Comparison of ENCODE assay signal across 1 cellular context in the genomic region with DNA sequence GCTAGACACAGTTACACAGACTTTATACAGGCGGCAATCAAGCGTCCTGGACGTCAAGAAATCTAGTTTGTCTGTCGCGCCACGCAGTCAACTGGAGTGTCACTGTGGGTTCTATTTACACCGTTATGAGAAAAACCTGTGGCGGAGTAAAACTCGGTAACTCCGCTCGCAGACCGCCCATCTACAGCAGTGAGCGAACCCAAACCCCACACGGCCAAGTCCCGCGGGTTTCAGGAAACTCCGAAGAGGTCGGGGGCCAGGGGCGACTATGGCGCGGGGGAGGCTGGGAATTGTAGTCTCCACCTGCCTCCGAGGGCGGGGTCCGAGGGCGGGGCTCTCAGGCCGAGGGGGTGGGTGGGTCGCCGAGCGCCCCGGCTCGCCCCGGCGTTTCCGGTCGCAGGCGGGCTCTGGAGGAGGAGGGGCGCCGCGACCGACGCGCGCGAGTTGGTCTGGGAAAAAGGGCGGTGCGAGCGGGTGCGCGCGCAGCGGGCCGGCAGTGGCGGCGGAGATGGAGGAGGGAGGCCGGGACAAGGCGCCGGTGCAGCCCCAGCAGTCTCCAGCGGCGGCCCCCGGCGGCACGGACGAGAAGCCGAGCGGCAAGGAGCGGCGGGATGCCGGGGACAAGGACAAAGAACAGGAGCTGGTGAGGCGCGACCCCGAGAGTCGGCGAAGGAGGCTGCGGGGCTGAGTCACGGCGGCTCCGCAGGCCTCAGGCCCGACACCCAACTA.
A peak's percentile ranks its signal among the peaks of the same experiment; 100 is the strongest.
TF ChIP-seq lines count a peak whose summit lies in the region.

Gene PSMD2, plus strand, starts transcription at position 483 of the 729 bp plus-strand sequence. Its CDS starts 26 bp downstream, at position 509.

TF ChIP-seq in HepG2, 621 proteins besides CTCF, POLR2A, EP300 and RAD21 (continued from another document and continues in another):
- TF ChIP-seq, protein P1, sequence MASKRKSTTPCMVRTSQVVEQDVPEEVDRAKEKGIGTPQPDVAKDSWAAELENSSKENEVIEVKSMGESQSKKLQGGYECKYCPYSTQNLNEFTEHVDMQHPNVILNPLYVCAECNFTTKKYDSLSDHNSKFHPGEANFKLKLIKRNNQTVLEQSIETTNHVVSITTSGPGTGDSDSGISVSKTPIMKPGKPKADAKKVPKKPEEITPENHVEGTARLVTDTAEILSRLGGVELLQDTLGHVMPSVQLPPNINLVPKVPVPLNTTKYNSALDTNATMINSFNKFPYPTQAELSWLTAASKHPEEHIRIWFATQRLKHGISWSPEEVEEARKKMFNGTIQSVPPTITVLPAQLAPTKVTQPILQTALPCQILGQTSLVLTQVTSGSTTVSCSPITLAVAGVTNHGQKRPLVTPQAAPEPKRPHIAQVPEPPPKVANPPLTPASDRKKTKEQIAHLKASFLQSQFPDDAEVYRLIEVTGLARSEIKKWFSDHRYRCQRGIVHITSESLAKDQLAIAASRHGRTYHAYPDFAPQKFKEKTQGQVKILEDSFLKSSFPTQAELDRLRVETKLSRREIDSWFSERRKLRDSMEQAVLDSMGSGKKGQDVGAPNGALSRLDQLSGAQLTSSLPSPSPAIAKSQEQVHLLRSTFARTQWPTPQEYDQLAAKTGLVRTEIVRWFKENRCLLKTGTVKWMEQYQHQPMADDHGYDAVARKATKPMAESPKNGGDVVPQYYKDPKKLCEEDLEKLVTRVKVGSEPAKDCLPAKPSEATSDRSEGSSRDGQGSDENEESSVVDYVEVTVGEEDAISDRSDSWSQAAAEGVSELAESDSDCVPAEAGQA (IDR thresholded peaks at IDR 0.05; ENCODE audit: low read depth), result no peak; the same call in 1 of the 2 replicates
- TF ChIP-seq, protein P1 (CRISPR knock-in tag; IDR thresholded peaks at IDR 0.05; ENCODE audit: borderline replicate concordance), result 0 out of 2 replicates have a peak, but pooled peaks have one; percentile 24
- TF ChIP-seq, protein P2, sequence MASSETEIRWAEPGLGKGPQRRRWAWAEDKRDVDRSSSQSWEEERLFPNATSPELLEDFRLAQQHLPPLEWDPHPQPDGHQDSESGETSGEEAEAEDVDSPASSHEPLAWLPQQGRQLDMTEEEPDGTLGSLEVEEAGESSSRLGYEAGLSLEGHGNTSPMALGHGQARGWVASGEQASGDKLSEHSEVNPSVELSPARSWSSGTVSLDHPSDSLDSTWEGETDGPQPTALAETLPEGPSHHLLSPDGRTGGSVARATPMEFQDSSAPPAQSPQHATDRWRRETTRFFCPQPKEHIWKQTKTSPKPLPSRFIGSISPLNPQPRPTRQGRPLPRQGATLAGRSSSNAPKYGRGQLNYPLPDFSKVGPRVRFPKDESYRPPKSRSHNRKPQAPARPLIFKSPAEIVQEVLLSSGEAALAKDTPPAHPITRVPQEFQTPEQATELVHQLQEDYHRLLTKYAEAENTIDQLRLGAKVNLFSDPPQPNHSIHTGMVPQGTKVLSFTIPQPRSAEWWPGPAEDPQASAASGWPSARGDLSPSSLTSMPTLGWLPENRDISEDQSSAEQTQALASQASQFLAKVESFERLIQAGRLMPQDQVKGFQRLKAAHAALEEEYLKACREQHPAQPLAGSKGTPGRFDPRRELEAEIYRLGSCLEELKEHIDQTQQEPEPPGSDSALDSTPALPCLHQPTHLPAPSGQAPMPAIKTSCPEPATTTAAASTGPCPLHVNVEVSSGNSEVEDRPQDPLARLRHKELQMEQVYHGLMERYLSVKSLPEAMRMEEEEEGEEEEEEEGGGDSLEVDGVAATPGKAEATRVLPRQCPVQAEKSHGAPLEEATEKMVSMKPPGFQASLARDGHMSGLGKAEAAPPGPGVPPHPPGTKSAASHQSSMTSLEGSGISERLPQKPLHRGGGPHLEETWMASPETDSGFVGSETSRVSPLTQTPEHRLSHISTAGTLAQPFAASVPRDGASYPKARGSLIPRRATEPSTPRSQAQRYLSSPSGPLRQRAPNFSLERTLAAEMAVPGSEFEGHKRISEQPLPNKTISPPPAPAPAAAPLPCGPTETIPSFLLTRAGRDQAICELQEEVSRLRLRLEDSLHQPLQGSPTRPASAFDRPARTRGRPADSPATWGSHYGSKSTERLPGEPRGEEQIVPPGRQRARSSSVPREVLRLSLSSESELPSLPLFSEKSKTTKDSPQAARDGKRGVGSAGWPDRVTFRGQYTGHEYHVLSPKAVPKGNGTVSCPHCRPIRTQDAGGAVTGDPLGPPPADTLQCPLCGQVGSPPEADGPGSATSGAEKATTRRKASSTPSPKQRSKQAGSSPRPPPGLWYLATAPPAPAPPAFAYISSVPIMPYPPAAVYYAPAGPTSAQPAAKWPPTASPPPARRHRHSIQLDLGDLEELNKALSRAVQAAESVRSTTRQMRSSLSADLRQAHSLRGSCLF (CRISPR knock-in tag; IDR thresholded peaks at IDR 0.05; ENCODE audit: borderline replicate concordance), result no peak
- no peak for TF ChIP-seq ZNF367 (CRISPR knock-in tag; IDR thresholded peaks at IDR 0.05; ENCODE audit: borderline replicate concordance)
- no peak for TF ChIP-seq HNRNPUL1 (IDR thresholded peaks at IDR 0.05; ENCODE audit: low read depth, low read length)
- TF ChIP-seq ZNF792 (CRISPR knock-in tag; IDR thresholded peaks at IDR 0.05), result peak; percentile 40; the same call in 1 of the 2 replicates
- TF ChIP-seq RFXAP (CRISPR knock-in tag; IDR thresholded peaks at IDR 0.05; ENCODE audit: borderline replicate concordance), result no peak
- TF ChIP-seq NR2F6 (IDR thresholded peaks at IDR 0.05), result peak; percentile 35; the same call in 1 of the 2 replicates
- TF ChIP-seq NR2F6 (CRISPR knock-in tag; IDR thresholded peaks at IDR 0.05), result peak; percentile 49; the same call in 1 of the 2 replicates
- TF ChIP-seq ZNF615 (CRISPR knock-in tag; IDR thresholded peaks at IDR 0.05; ENCODE audit: borderline replicate concordance), result 0 out of 2 replicates have a peak, but pooled peaks have one; percentile 61
- no peak for TF ChIP-seq GTF2F1 (IDR thresholded peaks at IDR 0.05; ENCODE audit: low read length)
- TF ChIP-seq ETV6 (CRISPR knock-in tag; conservative IDR thresholded peaks at IDR 0.05), result no peak
- TF ChIP-seq, protein P3, sequence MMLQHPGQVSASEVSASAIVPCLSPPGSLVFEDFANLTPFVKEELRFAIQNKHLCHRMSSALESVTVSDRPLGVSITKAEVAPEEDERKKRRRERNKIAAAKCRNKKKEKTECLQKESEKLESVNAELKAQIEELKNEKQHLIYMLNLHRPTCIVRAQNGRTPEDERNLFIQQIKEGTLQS (CRISPR knock-in tag; IDR thresholded peaks at IDR 0.05), result no peak
- TF ChIP-seq ZNF768 (CRISPR knock-in tag; IDR thresholded peaks at IDR 0.05), result peak; percentile 63
- TF ChIP-seq POLR2AphosphoS2 (IDR thresholded peaks at IDR 0.05; ENCODE audit: low read depth, low read length), result no peak
- TF ChIP-seq, protein P4, sequence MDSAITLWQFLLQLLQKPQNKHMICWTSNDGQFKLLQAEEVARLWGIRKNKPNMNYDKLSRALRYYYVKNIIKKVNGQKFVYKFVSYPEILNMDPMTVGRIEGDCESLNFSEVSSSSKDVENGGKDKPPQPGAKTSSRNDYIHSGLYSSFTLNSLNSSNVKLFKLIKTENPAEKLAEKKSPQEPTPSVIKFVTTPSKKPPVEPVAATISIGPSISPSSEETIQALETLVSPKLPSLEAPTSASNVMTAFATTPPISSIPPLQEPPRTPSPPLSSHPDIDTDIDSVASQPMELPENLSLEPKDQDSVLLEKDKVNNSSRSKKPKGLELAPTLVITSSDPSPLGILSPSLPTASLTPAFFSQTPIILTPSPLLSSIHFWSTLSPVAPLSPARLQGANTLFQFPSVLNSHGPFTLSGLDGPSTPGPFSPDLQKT (CRISPR knock-in tag; IDR thresholded peaks at IDR 0.05; ENCODE audit: borderline replicate concordance), result 0 out of 2 replicates have a peak, but pooled peaks have one; percentile 55
- TF ChIP-seq IRF2 (CRISPR knock-in tag; IDR thresholded peaks at IDR 0.05), result peak; percentile 74; the same call in 1 of the 2 replicates
- no peak for TF ChIP-seq ATM (IDR thresholded peaks at IDR 0.05; ENCODE audit: borderline replicate concordance)
- 0 out of 2 replicates have a peak, but pooled peaks have one; percentile 22 for TF ChIP-seq ZFP1 (CRISPR knock-in tag; IDR thresholded peaks at IDR 0.05)
- no peak for TF ChIP-seq HOXA7 (CRISPR knock-in tag; IDR thresholded peaks at IDR 0.05)
- TF ChIP-seq MLLT10 (CRISPR knock-in tag; IDR thresholded peaks at IDR 0.05), result no peak
- TF ChIP-seq, protein P5, sequence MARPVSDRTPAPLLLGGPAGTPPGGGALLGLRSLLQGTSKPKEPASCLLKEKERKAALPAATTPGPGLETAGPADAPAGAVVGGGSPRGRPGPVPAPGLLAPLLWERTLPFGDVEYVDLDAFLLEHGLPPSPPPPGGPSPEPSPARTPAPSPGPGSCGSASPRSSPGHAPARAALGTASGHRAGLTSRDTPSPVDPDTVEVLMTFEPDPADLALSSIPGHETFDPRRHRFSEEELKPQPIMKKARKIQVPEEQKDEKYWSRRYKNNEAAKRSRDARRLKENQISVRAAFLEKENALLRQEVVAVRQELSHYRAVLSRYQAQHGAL (CRISPR knock-in tag; IDR thresholded peaks at IDR 0.05; ENCODE audit: not compliant biosample characterization), result no peak
- no peak for TF ChIP-seq PBX3 (CRISPR knock-in tag; IDR thresholded peaks at IDR 0.05; ENCODE audit: borderline replicate concordance)
- no peak for TF ChIP-seq ZBTB49 (CRISPR knock-in tag; IDR thresholded peaks at IDR 0.05; ENCODE audit: borderline replicate concordance)
- 0 out of 2 replicates have a peak, but pooled peaks have one; percentile 16 for TF ChIP-seq ZNF263 (CRISPR knock-in tag; IDR thresholded peaks at IDR 0.05)
- peak; percentile 17 for TF ChIP-seq SKI (IDR thresholded peaks at IDR 0.05; ENCODE audit: partially characterized antibody)
- TF ChIP-seq, protein P6, sequence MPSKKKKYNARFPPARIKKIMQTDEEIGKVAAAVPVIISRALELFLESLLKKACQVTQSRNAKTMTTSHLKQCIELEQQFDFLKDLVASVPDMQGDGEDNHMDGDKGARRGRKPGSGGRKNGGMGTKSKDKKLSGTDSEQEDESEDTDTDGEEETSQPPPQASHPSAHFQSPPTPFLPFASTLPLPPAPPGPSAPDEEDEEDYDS (CRISPR knock-in tag; IDR thresholded peaks at IDR 0.05), result peak; percentile 58; the same call in 1 of the 2 replicates
- 0 out of 2 replicates have a peak, but pooled peaks have one; percentile 65 for TF ChIP-seq ZNF136 (CRISPR knock-in tag; IDR thresholded peaks at IDR 0.05; ENCODE audit: low read depth)
- TF ChIP-seq PRDM4 (CRISPR knock-in tag; IDR thresholded peaks at IDR 0.05; ENCODE audit: borderline replicate concordance), result no peak
- no peak for TF ChIP-seq SMARCC2 (IDR thresholded peaks at IDR 0.05)
- TF ChIP-seq TCF7 (IDR thresholded peaks at IDR 0.05; ENCODE audit: low read depth), result no peak
- TF ChIP-seq TBL1XR1 (IDR thresholded peaks at IDR 0.05; ENCODE audit: borderline replicate concordance, low read length, partially characterized antibody), result no peak
- no peak for TF ChIP-seq DR1 (CRISPR knock-in tag; IDR thresholded peaks at IDR 0.05)
- no peak; the same call in 1 of the 2 replicates for TF ChIP-seq KDM5B (CRISPR knock-in tag; IDR thresholded peaks at IDR 0.05; ENCODE audit: borderline replicate concordance)
- TF ChIP-seq ADNP (CRISPR knock-in tag; IDR thresholded peaks at IDR 0.05), result no peak
